In genomic region chr11:78277314-78277994, GRCh38 we compare ENCODE assay signal across 16 cellular contexts.
DNase-seq lines count a peak whose midpoint lies in the region; ATAC-seq and TF ChIP-seq lines count a peak whose summit lies in the region.
"Had no signal": no experiment of that assay in that cellular context is flagged by ENCODE, and none has a peak within 500 bp of the region (broad histone marks: within the 10 kb centered on the region; RNA-seq: fewer than 3 reads in every experiment).

No MANE protein-coding gene starts in this region.

- H3K27ac ChIP-seq in left lung (peak overlapping the region; percentile 23 to 50), stomach (peak overlapping the region in 2 of 5 donors; percentile 5 to 57)
- H3K27ac ChIP-seq: coronary artery had no signal

- H3K4me1 ChIP-seq in left lung, result peaks cover 16 to 30% of the 10 kb centered on the region in 2 donors
- H3K4me1 ChIP-seq in stomach, result peaks cover 10 to 16% (median 13%) of the 10 kb centered on the region in 4 donors

- H3K9me3 ChIP-seq in left lung (peaks cover 0 to 8% of the 10 kb centered on the region in 2 donors), stomach (peaks cover 0 to 12% (median 5%) of the 10 kb centered on the region in 4 donors)

- H3K4me3 ChIP-seq in left lung (no peak overlapping the region), stomach (no peak overlapping the region)
- H3K4me3 ChIP-seq: coronary artery had no signal

- WGBS in stomach, 5 donors, result 36 to 51% (median 47%) methylated on average over 7 of the region's 7 CpGs

- no peak for TF ChIP-seq POLR2A in stomach (IDR thresholded peaks at IDR 0.05)

- no peaks in the 10 kb centered on the region for H3K27me3 ChIP-seq in left lung
- H3K27me3 ChIP-seq in stomach, result no peaks in the 10 kb centered on the region

- CTCF ChIA-PET in HEK293T (lab: Yijun Ruan, JAX), result interaction anchor here (0.6 to 0.9 kb wide), 2 partner anchors 29 to 241 kb away, joined by 3 read pairs; no protein-coding TSS in a partner anchor

- peak; percentile 94 for DNase-seq in DMS79 treated with DMSO at 0.1 percent for 48 hours (lab: John Stamatoyannopoulos, UW)
- peak; percentile 33 for DNase-seq in NCI-H510A (lab: John Stamatoyannopoulos, UW)
- DNase-seq in left lung, result peak in 1 of 2 donors; percentile 74
- DNase-seq in stomach, result peak; percentile 68
- no peak for DNase-seq in SW480 (ENCODE audit: low spot score)
- DNase-seq in NCI-H1694 (lab: John Stamatoyannopoulos, UW), result no peak
- no peak for DNase-seq in T1000 (lab: John Stamatoyannopoulos, UW)
- DNase-seq in HEK293T (ENCODE audit: extremely low spot score), result no peak
- DNase-seq: activated CD4-positive, alpha-beta T cell treated with anti-CD3 and anti-CD28 coated beads, Interleukin-2, amount 10 ng/mL, durations not matched to agents 7 days and 5 days; activated T-cell treated with anti-CD3 and anti-CD28 coated beads, Interleukin-2, amount 50 U/mL, for 72 hours; CD4-positive, CD25-positive, alpha-beta regulatory T cell; GOT3; NCI-H226; SW 1271 had no signal

- ATAC-seq in left lung, result peak; percentile 88
- ATAC-seq: activated T-cell treated with anti-CD3 and anti-CD28 coated beads, Interleukin-2, amount 50 U/mL, for 72 hours; esophagus mucosa had no signal

- TF ChIP-seq CTCF in left lung (IDR thresholded peaks at IDR 0.05) (no peak), stomach (IDR thresholded peaks at IDR 0.05) (no peak)

- H3K36me3 ChIP-seq in left lung (peaks cover 0 to 26% of the 10 kb centered on the region in 2 donors), stomach (peaks cover 3 to 26% (median 21%) of the 10 kb centered on the region in 4 donors)

- TF ChIP-seq EP300 in stomach (IDR thresholded peaks at IDR 0.05), result no peak

- POLR2A ChIA-PET in HEK293T (lab: Yijun Ruan, JAX), result no interaction called here

- intact Hi-C loops in left lung (cut with DNase I), result no loop called here
- intact Hi-C loops in stomach (cut with DNase I; ENCODE audit: low total_unique reads), result no loop called here

TF ChIP-seq in HEK293T, 16 proteins besides CTCF, POLR2A, EP300 and RAD21:
- TF ChIP-seq PKNOX1 (IDR thresholded peaks at IDR 0.05) (no peak), FOXM1 (IDR thresholded peaks at IDR 0.05; ENCODE audit: borderline replicate concordance) (no peak), FOXA1 (IDR thresholded peaks at IDR 0.05) (no peak), NFRKB (IDR thresholded peaks at IDR 0.05) (no peak), L3MBTL2 (conservative IDR thresholded peaks at IDR 0.05) (no peak), SP1 (IDR thresholded peaks at IDR 0.05) (no peak), ARNT (IDR thresholded peaks at IDR 0.05) (no peak), ZNF384 (IDR thresholded peaks at IDR 0.05) (no peak), LEF1 (IDR thresholded peaks at IDR 0.05; ENCODE audit: borderline replicate concordance) (no peak), SUZ12 (IDR thresholded peaks at IDR 0.05) (no peak), TARDBP (IDR thresholded peaks at IDR 0.05) (no peak), FOXK2 (IDR thresholded peaks at IDR 0.05) (no peak), ELF4 (IDR thresholded peaks at IDR 0.05) (no peak), CTBP1 (IDR thresholded peaks at IDR 0.05; ENCODE audit: borderline replicate concordance) (no peak), HDGF (IDR thresholded peaks at IDR 0.05; ENCODE audit: borderline replicate concordance) (no peak), BHLHE40 (IDR thresholded peaks at IDR 0.05; ENCODE audit: borderline replicate concordance) (no peak)

Comparison
In these comparisons a context has a peak if more than half of its experiments do, and no peak if none do; other contexts are left out.
1. DNase-seq: peak in DMS79 treated with DMSO at 0.1 percent for 48 hours (single experiment), NCI-H510A (single experiment) and stomach (single experiment); none in SW480 (single experiment), NCI-H1694 (single experiment), T1000 (single experiment) and HEK293T (single experiment).